16 cellular contexts compared by ENCODE assay signal in the genomic region with DNA sequence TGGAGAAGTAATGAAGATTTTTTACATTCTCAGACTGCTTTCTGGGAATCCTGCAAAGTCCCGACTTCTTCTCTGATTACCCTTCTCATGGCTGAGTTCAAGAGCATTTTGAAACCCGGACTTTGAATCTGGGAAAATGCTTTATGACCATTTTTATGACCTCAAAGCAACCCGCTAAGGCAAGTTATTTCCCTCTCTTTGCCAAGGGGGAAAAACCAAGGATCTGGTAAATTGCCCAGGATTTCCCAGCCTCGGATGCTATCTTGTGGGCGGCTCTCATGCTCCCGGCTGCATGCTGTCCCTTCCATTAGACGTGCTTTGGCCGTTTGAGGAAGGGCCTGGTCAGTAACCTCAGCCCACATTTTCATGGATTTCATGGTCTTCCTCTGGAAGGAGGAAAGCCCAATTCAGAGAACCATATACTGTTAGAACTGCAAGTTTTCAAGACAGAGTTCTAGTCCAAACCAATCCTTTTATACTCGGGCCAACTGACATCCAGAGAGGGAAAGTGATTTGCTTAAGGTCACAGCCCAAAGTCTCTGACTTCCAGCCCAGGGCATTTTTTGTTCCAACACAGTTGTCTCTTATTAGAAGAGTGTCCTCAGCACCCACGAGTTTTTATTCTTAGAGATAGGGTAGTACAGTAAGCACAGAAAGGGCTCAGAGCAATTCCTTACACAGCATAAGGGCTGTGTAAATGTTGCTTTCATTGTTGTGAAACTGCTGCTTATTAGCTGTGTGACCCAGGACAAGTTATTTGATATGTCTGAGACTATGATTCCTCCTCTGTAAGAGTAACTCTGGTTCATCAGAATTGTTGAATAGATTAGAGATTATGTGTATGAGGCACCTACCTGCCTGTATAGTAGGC.
DNase-seq lines count a peak whose midpoint lies in the region; ATAC-seq and TF ChIP-seq lines count a peak whose summit lies in the region.
"Had no signal": no experiment of that assay in that cellular context is flagged by ENCODE, and none has a peak within 500 bp of the region (broad histone marks: within the 10 kb centered on the region; RNA-seq: fewer than 3 reads in every experiment).

No MANE protein-coding gene starts in this region.

- POLR2A ChIA-PET in WTC11 (lab: Charles Lee), result no interaction called here

- H3K27ac Mint-ChIP-seq in WTC11, result peak overlapping the region; percentile 16; the same call in 1 of the 2 replicates
- H3K27ac Mint-ChIP-seq: CD14-positive monocyte; dendritic cell treated with granulocyte-macrophage colony-stimulating factor and Interleukin-4, amounts not matched to agents 40 ng/mL and 50 ng/mL, for 4 days had no signal

- TF ChIP-seq CTCF in C4-2B (conservative IDR thresholded peaks at IDR 0.05), result no peak
- no peak for TF ChIP-seq CTCF in WTC11 (IDR thresholded peaks at IDR 0.05)

- ATAC-seq in WTC11 (no peak), sciatic nerve (peak; percentile 55), GM21619 (IDR thresholded peaks at IDR 0.05; ENCODE audit: unreplicated experiment) (no peak), GM21447 (IDR thresholded peaks at IDR 0.05; ENCODE audit: unreplicated experiment) (no peak)

- H3K9me3 Mint-ChIP-seq in WTC11, result no peaks in the 10 kb centered on the region
- H3K9me3 Mint-ChIP-seq: CD14-positive monocyte; dendritic cell treated with granulocyte-macrophage colony-stimulating factor and Interleukin-4, amounts not matched to agents 40 ng/mL and 50 ng/mL, for 4 days had no signal

- no peaks in the 10 kb centered on the region for H3K36me3 Mint-ChIP-seq in WTC11
- H3K36me3 Mint-ChIP-seq: CD14-positive monocyte had no signal

- H3K4me1 Mint-ChIP-seq in WTC11, result peaks cover 53% of the 10 kb centered on the region
- H3K4me1 Mint-ChIP-seq: CD14-positive monocyte had no signal

- peak overlapping the region; percentile 74; the same call in 1 of the 2 replicates for H3K27ac ChIP-seq in C4-2B
- H3K27ac ChIP-seq: SJSA1, suprapubic skin had no signal

- intact Hi-C loops in sciatic nerve (cut with DNase I), result no loop called here

- H3K27me3 Mint-ChIP-seq in WTC11 (ENCODE audit: low read depth), result no peaks in the 10 kb centered on the region; the same call in 1 of the 2 replicates

- CTCF ChIA-PET in WTC11 (lab: Charles Lee), result interaction anchor here (1.1 to 3.3 kb wide), 5 partner anchors 10 to 232 kb away, joined by 3 to 20 read pairs (median 8); no protein-coding TSS in a partner anchor

- no peak overlapping the region for H3K4me3 Mint-ChIP-seq in WTC11
- H3K4me3 Mint-ChIP-seq: CD14-positive monocyte; dendritic cell treated with granulocyte-macrophage colony-stimulating factor and Interleukin-4, amounts not matched to agents 40 ng/mL and 50 ng/mL, for 4 days had no signal

- DNase-seq in WTC11 (ENCODE audit: low spot score) (no peak), foreskin melanocyte (peak; percentile 68), sciatic nerve (ENCODE audit: low spot score) (no peak), Kasumi-1 (lab: John Stamatoyannopoulos, UW) (no peak), HuH-7.5 (ENCODE audit: low spot score) (no peak)
- DNase-seq: activated CD4-positive, alpha-beta T cell treated with anti-CD3 and anti-CD28 coated beads, Interleukin-2, amount 50 U/mL, for 48 hours; amygdala; NCI-H1048; nucleus accumbens had no signal

TF ChIP-seq in WTC11, 78 proteins besides CTCF, POLR2A, EP300 and RAD21:
- TF ChIP-seq ZNF416 (CRISPR knock-in tag; IDR thresholded peaks at IDR 0.05) (no peak), TEAD4 (CRISPR knock-in tag; IDR thresholded peaks at IDR 0.05) (no peak), CREB1 (CRISPR knock-in tag; IDR thresholded peaks at IDR 0.05) (no peak), E2F5 (CRISPR knock-in tag; IDR thresholded peaks at IDR 0.05) (no peak), ARID4B (CRISPR knock-in tag; IDR thresholded peaks at IDR 0.05; ENCODE audit: borderline replicate concordance) (no peak), NFYB (CRISPR knock-in tag; conservative IDR thresholded peaks at IDR 0.05; ENCODE audit: low read depth) (no peak), FOXP1 (CRISPR knock-in tag; IDR thresholded peaks at IDR 0.05; ENCODE audit: borderline replicate concordance) (no peak), PRRX2 (CRISPR knock-in tag; IDR thresholded peaks at IDR 0.05) (no peak), HMGA2 (CRISPR knock-in tag; IDR thresholded peaks at IDR 0.05) (no peak), KAT7 (CRISPR knock-in tag; IDR thresholded peaks at IDR 0.05; ENCODE audit: borderline replicate concordance) (no peak), FOXK1 (CRISPR knock-in tag; IDR thresholded peaks at IDR 0.05) (no peak), SOX15 (CRISPR knock-in tag; IDR thresholded peaks at IDR 0.05) (no peak), ZNF423 (CRISPR knock-in tag; IDR thresholded peaks at IDR 0.05) (no peak), SP1 (CRISPR knock-in tag; conservative IDR thresholded peaks at IDR 0.05) (no peak), GTF2I (CRISPR knock-in tag; conservative IDR thresholded peaks at IDR 0.05) (no peak)
- TF ChIP-seq, protein P1, sequence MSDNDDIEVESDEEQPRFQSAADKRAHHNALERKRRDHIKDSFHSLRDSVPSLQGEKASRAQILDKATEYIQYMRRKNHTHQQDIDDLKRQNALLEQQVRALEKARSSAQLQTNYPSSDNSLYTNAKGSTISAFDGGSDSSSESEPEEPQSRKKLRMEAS (CRISPR knock-in tag; IDR thresholded peaks at IDR 0.05), result no peak
- TF ChIP-seq, protein P2, sequence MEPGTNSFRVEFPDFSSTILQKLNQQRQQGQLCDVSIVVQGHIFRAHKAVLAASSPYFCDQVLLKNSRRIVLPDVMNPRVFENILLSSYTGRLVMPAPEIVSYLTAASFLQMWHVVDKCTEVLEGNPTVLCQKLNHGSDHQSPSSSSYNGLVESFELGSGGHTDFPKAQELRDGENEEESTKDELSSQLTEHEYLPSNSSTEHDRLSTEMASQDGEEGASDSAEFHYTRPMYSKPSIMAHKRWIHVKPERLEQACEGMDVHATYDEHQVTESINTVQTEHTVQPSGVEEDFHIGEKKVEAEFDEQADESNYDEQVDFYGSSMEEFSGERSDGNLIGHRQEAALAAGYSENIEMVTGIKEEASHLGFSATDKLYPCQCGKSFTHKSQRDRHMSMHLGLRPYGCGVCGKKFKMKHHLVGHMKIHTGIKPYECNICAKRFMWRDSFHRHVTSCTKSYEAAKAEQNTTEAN (CRISPR knock-in tag; IDR thresholded peaks at IDR 0.05), result no peak
- TF ChIP-seq, protein P3, sequence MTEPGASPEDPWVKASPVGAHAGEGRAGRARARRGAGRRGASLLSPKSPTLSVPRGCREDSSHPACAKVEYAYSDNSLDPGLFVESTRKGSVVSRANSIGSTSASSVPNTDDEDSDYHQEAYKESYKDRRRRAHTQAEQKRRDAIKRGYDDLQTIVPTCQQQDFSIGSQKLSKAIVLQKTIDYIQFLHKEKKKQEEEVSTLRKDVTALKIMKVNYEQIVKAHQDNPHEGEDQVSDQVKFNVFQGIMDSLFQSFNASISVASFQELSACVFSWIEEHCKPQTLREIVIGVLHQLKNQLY (CRISPR knock-in tag; IDR thresholded peaks at IDR 0.05), result no peak
